26 cellular contexts compared by ENCODE assay signal in genomic region chr3:31927806-31928205, GRCh38. TPM values are rescaled to one million over a fixed set of nuclear protein-coding genes. Genes with fewer than 3 reads are reported as not detected.
DNase-seq lines count a peak whose midpoint lies in the region; ATAC-seq, FAIRE-seq and TF ChIP-seq lines count a peak whose summit lies in the region.
"Had no signal": no experiment of that assay in that cellular context is flagged by ENCODE, and none has a peak within 500 bp of the region (broad histone marks: within the 10 kb centered on the region; RNA-seq: fewer than 3 reads in every experiment).

No MANE protein-coding gene starts in this region.

- H3K36me3 ChIP-seq in OCI-LY7 (ENCODE audit: insufficient read depth, low read length) (peaks cover 2% of the 10 kb centered on the region; the same call in 1 of the 2 replicates), small intestine (ENCODE audit: control insufficient read depth in 2 of 2, insufficient read depth in 2 of 2, low read length in 2 of 2) (no peaks in the 10 kb centered on the region), left ventricle myocardium inferior (no peaks in the 10 kb centered on the region)
- H3K36me3 ChIP-seq: right lobe of liver, WERI-Rb-1 had no signal

- H3K4me1 ChIP-seq in OCI-LY7 (ENCODE audit: insufficient read depth, low read length, poor library complexity, severe bottlenecking), result peaks cover 99% of the 10 kb centered on the region
- peaks cover 2 to 4% of the 10 kb centered on the region in 2 donors for H3K4me1 ChIP-seq in small intestine (ENCODE audit: control insufficient read depth in 2 of 2, insufficient read depth in 1 of 2, low read depth in 1 of 2, low read length in 1 of 2)
- no peaks in the 10 kb centered on the region for H3K4me1 ChIP-seq in left ventricle myocardium inferior
- H3K4me1 ChIP-seq: parathyroid adenoma, right lobe of liver had no signal

- H3K36me3 Mint-ChIP-seq in activated CD4-positive, alpha-beta memory T cell treated with anti-CD3 and anti-CD28 coated beads for 36 hours, result no peaks in the 10 kb centered on the region
- no peaks in the 10 kb centered on the region for H3K36me3 Mint-ChIP-seq in activated CD4-positive, alpha-beta memory T cell treated with anti-CD3 and anti-CD28 coated beads, Interleukin-2, amount 10 ng/mL, durations not matched to agents 7 days and 5 days (ENCODE audit: low read depth)
- H3K36me3 Mint-ChIP-seq: activated naive CD4-positive, alpha-beta T cell treated with anti-CD3 and anti-CD28 coated beads, Interleukin-2, amount 50 U/mL, for 24 hours; CD8-positive, alpha-beta T cell had no signal

- no peaks in the 10 kb centered on the region for H4K20me1 ChIP-seq in OCI-LY7 (ENCODE audit: insufficient read depth, low read length)

- TSS peak; percentile 5 for BruUV-seq in OCI-LY7 (replicated peaks; lab: Mats Ljungman, UMichigan)

- H3K9me3 ChIP-seq in OCI-LY7 (ENCODE audit: low read length) (no peaks in the 10 kb centered on the region), small intestine (ENCODE audit: control insufficient read depth, low read depth) (no peaks in the 10 kb centered on the region), left ventricle myocardium inferior (replicated peaks) (no peaks in the 10 kb centered on the region)
- H3K9me3 ChIP-seq: right lobe of liver had no signal

- intact Hi-C loops in activated CD4-positive, alpha-beta memory T cell treated with anti-CD3 and anti-CD28 coated beads for 36 hours (cut with micrococcal nuclease), result loop anchor here (1.0 to 2.0 kb wide), 2 partner anchors 51 to 171 kb away; no protein-coding TSS in a partner anchor
- intact Hi-C loops in OCI-LY7 (cut with micrococcal nuclease; ENCODE audit: unreplicated experiment), result loop anchor here (5.0 kb wide), 1 partner anchor 99 kb away; no protein-coding TSS in a partner anchor
- intact Hi-C loops in left ventricle myocardium inferior (cut with micrococcal nuclease), result no loop called here

- 19 to 60% (median 41%) methylated on average over 6 of the region's 6 CpGs for WGBS in small intestine, 3 donors

- FAIRE-seq in small intestine (lab: Jason Lieb, UNC), result no peak
- FAIRE-seq: A204.1 had no signal

- H3K4me3 Mint-ChIP-seq in activated CD4-positive, alpha-beta memory T cell treated with anti-CD3 and anti-CD28 coated beads for 36 hours, result no peak overlapping the region
- no peak overlapping the region for H3K4me3 Mint-ChIP-seq in activated CD4-positive, alpha-beta memory T cell treated with anti-CD3 and anti-CD28 coated beads, Interleukin-2, amount 10 ng/mL, durations not matched to agents 7 days and 5 days
- H3K4me3 Mint-ChIP-seq: activated naive CD4-positive, alpha-beta T cell treated with anti-CD3 and anti-CD28 coated beads, Interleukin-2, amount 50 U/mL, for 24 hours; activated T-cell treated with anti-CD3 and anti-CD28 coated beads, Interleukin-2, amount 50 U/mL, for 4 hours; CD8-positive, alpha-beta T cell; dendritic cell treated with granulocyte-macrophage colony-stimulating factor and Interleukin-4, amounts not matched to agents 40 ng/mL and 50 ng/mL, for 4 days; neural crest cell; type B pancreatic cell had no signal

- H3K4me2 ChIP-seq in OCI-LY7 (ENCODE audit: low read length), result peak overlapping the region; percentile 85

- H3K4me1 Mint-ChIP-seq in activated CD4-positive, alpha-beta memory T cell treated with anti-CD3 and anti-CD28 coated beads for 36 hours (ENCODE audit: low read depth), result peaks cover 23% of the 10 kb centered on the region
- H3K4me1 Mint-ChIP-seq in activated CD4-positive, alpha-beta memory T cell treated with anti-CD3 and anti-CD28 coated beads, Interleukin-2, amount 10 ng/mL, durations not matched to agents 7 days and 5 days, result peaks cover 4% of the 10 kb centered on the region

- no peaks in the 10 kb centered on the region for H3K27me3 Mint-ChIP-seq in activated CD4-positive, alpha-beta memory T cell treated with anti-CD3 and anti-CD28 coated beads for 36 hours
- H3K27me3 Mint-ChIP-seq in activated CD4-positive, alpha-beta memory T cell treated with anti-CD3 and anti-CD28 coated beads, Interleukin-2, amount 10 ng/mL, durations not matched to agents 7 days and 5 days, result no peaks in the 10 kb centered on the region
- H3K27me3 Mint-ChIP-seq: activated naive CD4-positive, alpha-beta T cell treated with anti-CD3 and anti-CD28 coated beads, Interleukin-2, amount 50 U/mL, for 24 hours; dendritic cell treated with granulocyte-macrophage colony-stimulating factor and Interleukin-4, amounts not matched to agents 40 ng/mL and 50 ng/mL, for 4 days; type B pancreatic cell had no signal

- H3K27me3 ChIP-seq in small intestine (ENCODE audit: control insufficient read depth in 2 of 2, insufficient read depth in 2 of 2, low read length in 2 of 2) (no peaks in the 10 kb centered on the region), left ventricle myocardium inferior (ENCODE audit: low read depth) (no peaks in the 10 kb centered on the region)
- H3K27me3 ChIP-seq: right lobe of liver had no signal

- H3K27ac ChIP-seq in OCI-LY7 (ENCODE audit: low read depth, low read length, poor library complexity, severe bottlenecking), result peak overlapping the region; percentile 94
- H3K27ac ChIP-seq in small intestine (ENCODE audit: low read depth in 1 of 2, low read length in 1 of 2), result no peak overlapping the region
- no peak overlapping the region for H3K27ac ChIP-seq in left ventricle myocardium inferior (replicated peaks)
- H3K27ac ChIP-seq: parathyroid adenoma, right lobe of liver, SK-N-MC, WERI-Rb-1 had no signal

- POLR2A ChIA-PET in activated CD4-positive, alpha-beta memory T cell treated with anti-CD3 and anti-CD28 coated beads for 36 hours (lab: Charles Lee), result no interaction called here
- POLR2A ChIA-PET in activated CD4-positive, alpha-beta memory T cell treated with anti-CD3 and anti-CD28 coated beads, Interleukin-2, amount 10 ng/mL, durations not matched to agents 7 days and 5 days (lab: Charles Lee), result interaction anchor here (0.8 kb wide), 1 partner anchor 10 kb away, joined by 4 read pairs; no protein-coding TSS in a partner anchor
- POLR2A ChIA-PET in OCI-LY7 (lab: Charles Lee), result interaction anchor here (0.5 to 7.5 kb wide), 19 partner anchors 10 to 89 kb away, joined by 3 to 141 read pairs (median 5); partner anchors contain the start of genes OSBPL10 and ZNF860

- no peak for ATAC-seq in HG03439 (IDR thresholded peaks at IDR 0.05; ENCODE audit: unreplicated experiment)
- ATAC-seq: CD8-positive, alpha-beta T cell; right lobe of liver had no signal

- no peaks in the 10 kb centered on the region for H3K9me3 Mint-ChIP-seq in activated CD4-positive, alpha-beta memory T cell treated with anti-CD3 and anti-CD28 coated beads for 36 hours
- no peaks in the 10 kb centered on the region for H3K9me3 Mint-ChIP-seq in activated CD4-positive, alpha-beta memory T cell treated with anti-CD3 and anti-CD28 coated beads, Interleukin-2, amount 10 ng/mL, durations not matched to agents 7 days and 5 days
- H3K9me3 Mint-ChIP-seq: activated naive CD4-positive, alpha-beta T cell treated with anti-CD3 and anti-CD28 coated beads, Interleukin-2, amount 50 U/mL, for 24 hours; activated T-cell treated with anti-CD3 and anti-CD28 coated beads, Interleukin-2, amount 50 U/mL, for 4 hours; CD8-positive, alpha-beta T cell; dendritic cell treated with granulocyte-macrophage colony-stimulating factor and Interleukin-4, amounts not matched to agents 40 ng/mL and 50 ng/mL, for 4 days; neural crest cell; type B pancreatic cell had no signal

- peaks cover 98% of the 10 kb centered on the region for H3K79me2 ChIP-seq in OCI-LY7 (ENCODE audit: insufficient read depth, low read depth, low read length)
- H3K79me2 ChIP-seq: parathyroid adenoma had no signal

- H3K9me2 ChIP-seq in OCI-LY7 (ENCODE audit: insufficient read depth, low read length), result no peaks in the 10 kb centered on the region

- DNase-seq in activated CD4-positive, alpha-beta memory T cell treated with anti-CD3 and anti-CD28 coated beads for 36 hours, result no peak
- no peak for DNase-seq in activated CD4-positive, alpha-beta memory T cell treated with anti-CD3 and anti-CD28 coated beads, Interleukin-2, amount 10 ng/mL, durations not matched to agents 7 days and 5 days
- DNase-seq in OCI-LY7 (ENCODE audit: low spot score), result no peak
- peak; percentile 56 for DNase-seq in amniotic epithelial cell (ENCODE audit: low read depth)
- DNase-seq in small intestine, result peak; percentile 65
- no peak for DNase-seq in T-helper 1 cell
- DNase-seq in left ventricle myocardium inferior, result no peak
- DNase-seq: activated T-cell treated with anti-CD3 and anti-CD28 coated beads, Interleukin-2, amount 50 U/mL, for 4 hours; AML-193; CD8-positive, alpha-beta T cell; central memory CD4-positive, alpha-beta T cell; DMS153; islet precursor cell; KG1; NCI-H146; NCI-H524; right lobe of liver; WERI-Rb-1 had no signal

- H3K4me3 ChIP-seq in OCI-LY7 (ENCODE audit: low read depth, low read length, poor library complexity, severe bottlenecking) (peak overlapping the region; percentile 51), small intestine (ENCODE audit: low read depth in 1 of 2, low read length in 2 of 2) (no peak overlapping the region), left ventricle myocardium inferior (no peak overlapping the region)
- H3K4me3 ChIP-seq: right lobe of liver, SK-N-MC had no signal

- CTCF ChIA-PET in activated CD4-positive, alpha-beta memory T cell treated with anti-CD3 and anti-CD28 coated beads for 36 hours (lab: Charles Lee), result interaction anchor here (1.4 kb wide), 1 partner anchor 203 kb away, joined by 4 read pairs; no protein-coding TSS in a partner anchor
- CTCF ChIA-PET in activated CD4-positive, alpha-beta memory T cell treated with anti-CD3 and anti-CD28 coated beads, Interleukin-2, amount 10 ng/mL, durations not matched to agents 7 days and 5 days (lab: Charles Lee), result no interaction called here
- CTCF ChIA-PET in OCI-LY7 (lab: Charles Lee; ENCODE audit: unreplicated experiment), result no interaction called here

- TF ChIP-seq CTCF in OCI-LY7 (conservative IDR thresholded peaks at IDR 0.05; ENCODE audit: low read length) (no peak), left ventricle myocardium inferior (IDR thresholded peaks at IDR 0.05; ENCODE audit: borderline replicate concordance) (no peak)

- no peak overlapping the region for H2AFZ ChIP-seq in OCI-LY7 (ENCODE audit: low read length)
- H2AFZ ChIP-seq: parathyroid adenoma had no signal

- peak overlapping the region; percentile 46 for H3K27ac Mint-ChIP-seq in activated CD4-positive, alpha-beta memory T cell treated with anti-CD3 and anti-CD28 coated beads for 36 hours
- H3K27ac Mint-ChIP-seq in activated CD4-positive, alpha-beta memory T cell treated with anti-CD3 and anti-CD28 coated beads, Interleukin-2, amount 10 ng/mL, durations not matched to agents 7 days and 5 days, result no peak overlapping the region
- H3K27ac Mint-ChIP-seq: activated naive CD4-positive, alpha-beta T cell treated with anti-CD3 and anti-CD28 coated beads, Interleukin-2, amount 50 U/mL, for 24 hours; CD8-positive, alpha-beta T cell; dendritic cell treated with granulocyte-macrophage colony-stimulating factor and Interleukin-4, amounts not matched to agents 40 ng/mL and 50 ng/mL, for 4 days; type B pancreatic cell had no signal

RNA-seq across cellular contexts. Expression of gene OSBPL10, which starts 53.3 kb away (rescaled TPM):
- total RNA-seq in activated CD4-positive, alpha-beta memory T cell treated with anti-CD3 and anti-CD28 coated beads for 36 hours, result 1 to 10 TPM; 3.4 to 3.5 TPM
- 1 to 10 TPM; 1.6 to 1.7 TPM for total RNA-seq in activated CD4-positive, alpha-beta memory T cell treated with anti-CD3 and anti-CD28 coated beads, Interleukin-2, amount 10 ng/mL, durations not matched to agents 7 days and 5 days
- total RNA-seq in OCI-LY7 (2014; rRNA removed; shearing (Covaris generic)), result 58.4 and 65.7 TPM in 2 replicates
- total RNA-seq in OCI-LY7 (2022), result 157 and 170 TPM in 2 replicates
- 1 to 10 TPM; 1.4 to 4.5 (median 3.1) TPM for polyA plus RNA-seq in small intestine
- 6.4 TPM for total RNA-seq in left ventricle myocardium inferior

RNA-seq across cellular contexts. Expression of gene ZNF860, which starts 53.7 kb away (rescaled TPM):
- total RNA-seq in activated CD4-positive, alpha-beta memory T cell treated with anti-CD3 and anti-CD28 coated beads for 36 hours, result under 1 TPM in 1 of 2 experiments, not detected in 1; 0.19 TPM
- under 1 TPM; 0.08 to 0.13 TPM for total RNA-seq in activated CD4-positive, alpha-beta memory T cell treated with anti-CD3 and anti-CD28 coated beads, Interleukin-2, amount 10 ng/mL, durations not matched to agents 7 days and 5 days
- total RNA-seq in OCI-LY7 (2014; rRNA removed; shearing (Covaris generic)), result 13.8 and 20.3 TPM in 2 replicates
- total RNA-seq in OCI-LY7 (2022), result 22.2 and 24.2 TPM in 2 replicates
- polyA plus RNA-seq in small intestine, result under 1 TPM in 2 of 3 donors, not detected in 1; 0.27 to 0.31 TPM
- 0.08 TPM for total RNA-seq in left ventricle myocardium inferior
- total RNA-seq: CD8-positive, alpha-beta T cell had no signal

Comparison
In these comparisons a context has a peak if more than half of its experiments do, and no peak if none do; other contexts are left out.
1. DNase-seq: peak in amniotic epithelial cell (single experiment) and small intestine (single experiment); none in activated CD4-positive, alpha-beta memory T cell treated with anti-CD3 and anti-CD28 coated beads for 36 hours (single experiment), activated CD4-positive, alpha-beta memory T cell treated with anti-CD3 and anti-CD28 coated beads, Interleukin-2, amount 10 ng/mL, durations not matched to agents 7 days and 5 days (single experiment), OCI-LY7 (single experiment), T-helper 1 cell (0 of 5) and left ventricle myocardium inferior (single experiment).
2. RNA of gene ZNF860, which starts 53.7 kb away (total RNA-seq): 13.8 to 24.2 TPM in OCI-LY7; 0.19 TPM in activated CD4-positive, alpha-beta memory T cell treated with anti-CD3 and anti-CD28 coated beads for 36 hours, 0.08 to 0.13 TPM in activated CD4-positive, alpha-beta memory T cell treated with anti-CD3 and anti-CD28 coated beads, Interleukin-2, amount 10 ng/mL, durations not matched to agents 7 days and 5 days and 0.08 TPM in left ventricle myocardium inferior (single experiment); every median in the first group is over 10 times any median in the second.